In the genomic region with DNA sequence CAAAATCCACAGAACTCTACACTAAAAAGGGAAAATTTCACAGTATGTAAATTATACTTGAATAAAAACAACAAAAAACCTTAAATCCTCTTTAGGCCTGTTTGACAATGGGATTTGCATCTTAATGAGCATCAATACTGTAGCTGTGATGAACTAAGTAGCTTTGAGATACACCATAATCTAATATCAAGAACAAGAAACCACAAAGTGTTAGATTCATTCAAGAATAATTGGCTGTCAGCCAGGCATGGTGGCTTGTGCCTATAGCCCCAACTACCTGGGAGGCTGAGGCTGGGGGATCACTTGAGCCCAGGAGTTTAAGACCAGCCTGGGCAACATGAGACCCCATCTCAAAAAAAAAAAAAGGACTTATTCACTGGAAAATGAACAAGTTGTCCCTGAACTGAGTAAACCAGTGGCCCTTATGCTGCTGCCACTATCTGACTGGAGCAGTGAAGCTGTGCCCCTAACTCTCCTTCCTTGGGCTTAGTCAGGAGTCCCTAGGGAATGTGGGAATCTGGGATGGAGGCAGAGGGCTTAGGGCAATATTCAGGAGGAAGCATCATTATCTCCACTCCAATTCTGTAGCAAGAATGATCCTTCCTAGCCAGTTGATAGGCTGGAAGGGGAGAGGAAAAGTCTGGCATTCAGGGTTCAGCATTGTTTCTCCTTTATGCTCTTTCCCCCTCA, we compare ENCODE assay signal across 2 cellular contexts.
TF ChIP-seq lines count a peak whose summit lies in the region.

No MANE protein-coding gene starts in this region.

TF ChIP-seq in H1, 55 proteins besides CTCF, POLR2A, EP300 and RAD21 (continues in another document):
- TF ChIP-seq, protein P1, sequence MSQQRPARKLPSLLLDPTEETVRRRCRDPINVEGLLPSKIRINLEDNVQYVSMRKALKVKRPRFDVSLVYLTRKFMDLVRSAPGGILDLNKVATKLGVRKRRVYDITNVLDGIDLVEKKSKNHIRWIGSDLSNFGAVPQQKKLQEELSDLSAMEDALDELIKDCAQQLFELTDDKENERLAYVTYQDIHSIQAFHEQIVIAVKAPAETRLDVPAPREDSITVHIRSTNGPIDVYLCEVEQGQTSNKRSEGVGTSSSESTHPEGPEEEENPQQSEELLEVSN (IDR thresholded peaks at IDR 0.05), result no peak
- TF ChIP-seq GABPA (IDR thresholded peaks at IDR 0.05; ENCODE audit: borderline replicate concordance, insufficient read depth, low read length) (no peak), TAF1 (IDR thresholded peaks at IDR 0.05; ENCODE audit: low read depth, low read length) (no peak), SIX5 (IDR thresholded peaks at IDR 0.05; ENCODE audit: low read depth, low read length) (no peak), NRF1 (IDR thresholded peaks at IDR 0.05; ENCODE audit: low read depth, low read length) (no peak), KDM1A (IDR thresholded peaks at IDR 0.05; ENCODE audit: borderline replicate concordance, low read length) (no peak), RFX5 (IDR thresholded peaks at IDR 0.05; ENCODE audit: borderline replicate concordance, low read depth, low read length) (no peak), NANOG (IDR thresholded peaks at IDR 0.05; ENCODE audit: insufficient read depth, low read depth, low read length, poor library complexity, severe bottlenecking) (no peak), CREB1 (IDR thresholded peaks at IDR 0.05) (no peak), CBX5 (IDR thresholded peaks at IDR 0.05; ENCODE audit: low read depth, low read length) (no peak), EZH2 (IDR thresholded peaks at IDR 0.05; ENCODE audit: low read depth, low read length, severe bottlenecking) (no peak), TCF12 (IDR thresholded peaks at IDR 0.05; ENCODE audit: low read depth, low read length) (no peak), CBX8 (IDR thresholded peaks at IDR 0.05; ENCODE audit: borderline replicate concordance, low read depth, low read length) (no peak), SP2 (IDR thresholded peaks at IDR 0.05; ENCODE audit: low read length) (no peak)
- TF ChIP-seq, protein P2, sequence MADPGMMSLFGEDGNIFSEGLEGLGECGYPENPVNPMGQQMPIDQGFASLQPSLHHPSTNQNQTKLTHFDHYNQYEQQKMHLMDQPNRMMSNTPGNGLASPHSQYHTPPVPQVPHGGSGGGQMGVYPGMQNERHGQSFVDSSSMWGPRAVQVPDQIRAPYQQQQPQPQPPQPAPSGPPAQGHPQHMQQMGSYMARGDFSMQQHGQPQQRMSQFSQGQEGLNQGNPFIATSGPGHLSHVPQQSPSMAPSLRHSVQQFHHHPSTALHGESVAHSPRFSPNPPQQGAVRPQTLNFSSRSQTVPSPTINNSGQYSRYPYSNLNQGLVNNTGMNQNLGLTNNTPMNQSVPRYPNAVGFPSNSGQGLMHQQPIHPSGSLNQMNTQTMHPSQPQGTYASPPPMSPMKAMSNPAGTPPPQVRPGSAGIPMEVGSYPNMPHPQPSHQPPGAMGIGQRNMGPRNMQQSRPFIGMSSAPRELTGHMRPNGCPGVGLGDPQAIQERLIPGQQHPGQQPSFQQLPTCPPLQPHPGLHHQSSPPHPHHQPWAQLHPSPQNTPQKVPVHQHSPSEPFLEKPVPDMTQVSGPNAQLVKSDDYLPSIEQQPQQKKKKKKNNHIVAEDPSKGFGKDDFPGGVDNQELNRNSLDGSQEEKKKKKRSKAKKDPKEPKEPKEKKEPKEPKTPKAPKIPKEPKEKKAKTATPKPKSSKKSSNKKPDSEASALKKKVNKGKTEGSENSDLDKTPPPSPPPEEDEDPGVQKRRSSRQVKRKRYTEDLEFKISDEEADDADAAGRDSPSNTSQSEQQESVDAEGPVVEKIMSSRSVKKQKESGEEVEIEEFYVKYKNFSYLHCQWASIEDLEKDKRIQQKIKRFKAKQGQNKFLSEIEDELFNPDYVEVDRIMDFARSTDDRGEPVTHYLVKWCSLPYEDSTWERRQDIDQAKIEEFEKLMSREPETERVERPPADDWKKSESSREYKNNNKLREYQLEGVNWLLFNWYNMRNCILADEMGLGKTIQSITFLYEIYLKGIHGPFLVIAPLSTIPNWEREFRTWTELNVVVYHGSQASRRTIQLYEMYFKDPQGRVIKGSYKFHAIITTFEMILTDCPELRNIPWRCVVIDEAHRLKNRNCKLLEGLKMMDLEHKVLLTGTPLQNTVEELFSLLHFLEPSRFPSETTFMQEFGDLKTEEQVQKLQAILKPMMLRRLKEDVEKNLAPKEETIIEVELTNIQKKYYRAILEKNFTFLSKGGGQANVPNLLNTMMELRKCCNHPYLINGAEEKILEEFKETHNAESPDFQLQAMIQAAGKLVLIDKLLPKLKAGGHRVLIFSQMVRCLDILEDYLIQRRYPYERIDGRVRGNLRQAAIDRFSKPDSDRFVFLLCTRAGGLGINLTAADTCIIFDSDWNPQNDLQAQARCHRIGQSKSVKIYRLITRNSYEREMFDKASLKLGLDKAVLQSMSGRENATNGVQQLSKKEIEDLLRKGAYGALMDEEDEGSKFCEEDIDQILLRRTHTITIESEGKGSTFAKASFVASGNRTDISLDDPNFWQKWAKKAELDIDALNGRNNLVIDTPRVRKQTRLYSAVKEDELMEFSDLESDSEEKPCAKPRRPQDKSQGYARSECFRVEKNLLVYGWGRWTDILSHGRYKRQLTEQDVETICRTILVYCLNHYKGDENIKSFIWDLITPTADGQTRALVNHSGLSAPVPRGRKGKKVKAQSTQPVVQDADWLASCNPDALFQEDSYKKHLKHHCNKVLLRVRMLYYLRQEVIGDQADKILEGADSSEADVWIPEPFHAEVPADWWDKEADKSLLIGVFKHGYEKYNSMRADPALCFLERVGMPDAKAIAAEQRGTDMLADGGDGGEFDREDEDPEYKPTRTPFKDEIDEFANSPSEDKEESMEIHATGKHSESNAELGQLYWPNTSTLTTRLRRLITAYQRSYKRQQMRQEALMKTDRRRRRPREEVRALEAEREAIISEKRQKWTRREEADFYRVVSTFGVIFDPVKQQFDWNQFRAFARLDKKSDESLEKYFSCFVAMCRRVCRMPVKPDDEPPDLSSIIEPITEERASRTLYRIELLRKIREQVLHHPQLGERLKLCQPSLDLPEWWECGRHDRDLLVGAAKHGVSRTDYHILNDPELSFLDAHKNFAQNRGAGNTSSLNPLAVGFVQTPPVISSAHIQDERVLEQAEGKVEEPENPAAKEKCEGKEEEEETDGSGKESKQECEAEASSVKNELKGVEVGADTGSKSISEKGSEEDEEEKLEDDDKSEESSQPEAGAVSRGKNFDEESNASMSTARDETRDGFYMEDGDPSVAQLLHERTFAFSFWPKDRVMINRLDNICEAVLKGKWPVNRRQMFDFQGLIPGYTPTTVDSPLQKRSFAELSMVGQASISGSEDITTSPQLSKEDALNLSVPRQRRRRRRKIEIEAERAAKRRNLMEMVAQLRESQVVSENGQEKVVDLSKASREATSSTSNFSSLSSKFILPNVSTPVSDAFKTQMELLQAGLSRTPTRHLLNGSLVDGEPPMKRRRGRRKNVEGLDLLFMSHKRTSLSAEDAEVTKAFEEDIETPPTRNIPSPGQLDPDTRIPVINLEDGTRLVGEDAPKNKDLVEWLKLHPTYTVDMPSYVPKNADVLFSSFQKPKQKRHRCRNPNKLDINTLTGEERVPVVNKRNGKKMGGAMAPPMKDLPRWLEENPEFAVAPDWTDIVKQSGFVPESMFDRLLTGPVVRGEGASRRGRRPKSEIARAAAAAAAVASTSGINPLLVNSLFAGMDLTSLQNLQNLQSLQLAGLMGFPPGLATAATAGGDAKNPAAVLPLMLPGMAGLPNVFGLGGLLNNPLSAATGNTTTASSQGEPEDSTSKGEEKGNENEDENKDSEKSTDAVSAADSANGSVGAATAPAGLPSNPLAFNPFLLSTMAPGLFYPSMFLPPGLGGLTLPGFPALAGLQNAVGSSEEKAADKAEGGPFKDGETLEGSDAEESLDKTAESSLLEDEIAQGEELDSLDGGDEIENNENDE (IDR thresholded peaks at IDR 0.05; ENCODE audit: insufficient replicate concordance, low read length), result no peak

TF ChIP-seq in WTC11, 78 proteins besides CTCF, POLR2A, EP300 and RAD21:
- TF ChIP-seq, protein P3, sequence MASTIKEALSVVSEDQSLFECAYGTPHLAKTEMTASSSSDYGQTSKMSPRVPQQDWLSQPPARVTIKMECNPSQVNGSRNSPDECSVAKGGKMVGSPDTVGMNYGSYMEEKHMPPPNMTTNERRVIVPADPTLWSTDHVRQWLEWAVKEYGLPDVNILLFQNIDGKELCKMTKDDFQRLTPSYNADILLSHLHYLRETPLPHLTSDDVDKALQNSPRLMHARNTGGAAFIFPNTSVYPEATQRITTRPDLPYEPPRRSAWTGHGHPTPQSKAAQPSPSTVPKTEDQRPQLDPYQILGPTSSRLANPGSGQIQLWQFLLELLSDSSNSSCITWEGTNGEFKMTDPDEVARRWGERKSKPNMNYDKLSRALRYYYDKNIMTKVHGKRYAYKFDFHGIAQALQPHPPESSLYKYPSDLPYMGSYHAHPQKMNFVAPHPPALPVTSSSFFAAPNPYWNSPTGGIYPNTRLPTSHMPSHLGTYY (CRISPR knock-in tag; IDR thresholded peaks at IDR 0.05), result no peak
- no peak for TF ChIP-seq ETV6 (CRISPR knock-in tag; IDR thresholded peaks at IDR 0.05)
TF ChIP-seq in WTC11: peak in this region for 0.
